In genomic region chr3:880371-880770, GRCh38 we compare ENCODE assay signal across 18 cellular contexts.
A peak's percentile ranks its signal among the peaks of the same experiment; 100 is the strongest.
DNase-seq lines count a peak whose midpoint lies in the region; ATAC-seq and TF ChIP-seq lines count a peak whose summit lies in the region.
"Had no signal": no experiment of that assay in that cellular context is flagged by ENCODE, and none has a peak within 500 bp of the region (broad histone marks: within the 10 kb centered on the region; RNA-seq: fewer than 3 reads in every experiment).

No MANE protein-coding gene starts in this region.

- H3K79me2 ChIP-seq in mesendoderm (ENCODE audit: control insufficient read depth, insufficient read depth, low read length) = no peaks in the 10 kb centered on the region

- no peaks in the 10 kb centered on the region for H3K27me3 Mint-ChIP-seq in natural killer cell (ENCODE audit: low read depth in 2 of 2)

- H3K9me3 Mint-ChIP-seq in natural killer cell = peaks cover 14 to 30% of the 10 kb centered on the region in 2 donors

- no peak for ATAC-seq in natural killer cell
- ATAC-seq: A549; CD8-positive, alpha-beta T cell; HCT116; K562 had no signal

- H2BK5ac ChIP-seq in mesendoderm (ENCODE audit: low read length) = no peak overlapping the region

- no peak overlapping the region for H2BK120ac ChIP-seq in mesendoderm (ENCODE audit: low read depth, low read length)

- H3K9ac ChIP-seq in mesendoderm (ENCODE audit: low read length) = no peak overlapping the region
- H3K9ac ChIP-seq: BLaER1, GM23248 had no signal

- no CpG with 5 or more reads among the region's 3 CpGs for WGBS in mesendoderm (ENCODE audit: extremely low coverage, insufficient coverage, low lambda C conversion rate)

- no peaks in the 10 kb centered on the region for H3K4me1 Mint-ChIP-seq in natural killer cell
- H3K4me1 Mint-ChIP-seq: CD14-positive monocyte had no signal

- peak; percentile 41 for DNase-seq in D341Med (ENCODE audit: low spot score)
- peak; percentile 57 for DNase-seq in NCI-H82 treated with DMSO at 0.1 percent for 48 hours (lab: John Stamatoyannopoulos, UW; ENCODE audit: unreplicated experiment)
- DNase-seq in mesendoderm = peak; percentile 15
- peak; percentile 69 for DNase-seq in retinal pigment epithelial cell (ENCODE audit: low read depth)
- DNase-seq in natural killer cell = no peak
- no peak for DNase-seq in H4 (ENCODE audit: low spot score)
- DNase-seq in islet precursor cell = no peak
- DNase-seq: Calu3; CD8-positive, alpha-beta T cell; GM23248; HFFc6; IMR-90 had no signal

- no peak overlapping the region for H3K27ac ChIP-seq in mesendoderm (ENCODE audit: low read depth, low read length)
- H3K27ac ChIP-seq: 22Rv1, A549, BLaER1, GM23248 had no signal

- H3K56ac ChIP-seq in mesendoderm (ENCODE audit: low read length) = no peak overlapping the region

- intact Hi-C loops in natural killer cell (cut with micrococcal nuclease) = no loop called here

- no peak overlapping the region for H3K4me2 ChIP-seq in mesendoderm (ENCODE audit: low read length)
- H3K4me2 ChIP-seq: A549, BLaER1 had no signal

- no peak overlapping the region for H3K27ac Mint-ChIP-seq in natural killer cell
- H3K27ac Mint-ChIP-seq: CD14-positive monocyte; CD8-positive, alpha-beta T cell; HFFc6 had no signal

- no peak overlapping the region for H4K5ac ChIP-seq in mesendoderm (ENCODE audit: low read length)

- H2AK5ac ChIP-seq in mesendoderm (ENCODE audit: low read length) = no peak overlapping the region

- H3K27me3 ChIP-seq in mesendoderm (ENCODE audit: insufficient read depth, low read length, poor library complexity) = no peaks in the 10 kb centered on the region
- H3K27me3 ChIP-seq: BLaER1 had no signal

- H4K8ac ChIP-seq in mesendoderm (ENCODE audit: low read depth, low read length) = no peak overlapping the region

- no peaks in the 10 kb centered on the region for H3K36me3 ChIP-seq in mesendoderm (ENCODE audit: control insufficient read depth, insufficient read depth, low read length)
- H3K36me3 ChIP-seq: BLaER1 had no signal

- no peak overlapping the region for H3K4me3 ChIP-seq in mesendoderm (ENCODE audit: low read length)
- no peak overlapping the region for H3K4me3 ChIP-seq in retinal pigment epithelial cell (ENCODE audit: low read length)
- H3K4me3 ChIP-seq: A549, BLaER1, GM23248, K562 had no signal

- H3K4me3 Mint-ChIP-seq in natural killer cell = no peak overlapping the region
- H3K4me3 Mint-ChIP-seq: CD14-positive monocyte; CD8-positive, alpha-beta T cell; HFFc6 had no signal

- no peaks in the 10 kb centered on the region for H3K36me3 Mint-ChIP-seq in natural killer cell
- H3K36me3 Mint-ChIP-seq: CD14-positive monocyte; CD8-positive, alpha-beta T cell had no signal

- no peak overlapping the region for H3K4ac ChIP-seq in mesendoderm (ENCODE audit: low read depth, low read length)

- no peak overlapping the region for H3K18ac ChIP-seq in mesendoderm (ENCODE audit: low read length)

- H2BK15ac ChIP-seq in mesendoderm (replicated peaks; ENCODE audit: low read depth) = no peak overlapping the region

- TF ChIP-seq CTCF in retinal pigment epithelial cell (conservative IDR thresholded peaks at IDR 0.05; ENCODE audit: low read depth, low read length) = no peak
- TF ChIP-seq CTCF in natural killer cell (IDR thresholded peaks at IDR 0.05) = no peak

- H3K23ac ChIP-seq in mesendoderm (ENCODE audit: low read length) = no peak overlapping the region

- H3K4me1 ChIP-seq in mesendoderm (ENCODE audit: control insufficient read depth, low read depth, low read length) = peaks cover 3% of the 10 kb centered on the region
- H3K4me1 ChIP-seq: A549 had no signal

- no peaks in the 10 kb centered on the region for H3K79me1 ChIP-seq in mesendoderm (ENCODE audit: low read length)

Comparison
In these comparisons a context has a peak if more than half of its experiments do, and no peak if none do; other contexts are left out.
1. DNase-seq: peak in D341Med (single experiment), NCI-H82 treated with DMSO at 0.1 percent for 48 hours (single experiment), mesendoderm (single experiment) and retinal pigment epithelial cell (single experiment); none in natural killer cell (single experiment), H4 (single experiment) and islet precursor cell (single experiment).